In genomic region chr9:101371813-101372212, GRCh38 we compare ENCODE assay signal across 12 cellular contexts. TPM values are rescaled to one million over a fixed set of nuclear protein-coding genes. Genes with fewer than 3 reads are reported as not detected.
"Had no signal": no experiment of that assay in that cellular context is flagged by ENCODE, and none has a peak within 500 bp of the region (broad histone marks: within the 10 kb centered on the region; RNA-seq: fewer than 3 reads in every experiment).

No MANE protein-coding gene starts in this region.

- H3K4me2 ChIP-seq: KMS-11 had no signal

- H3K4me3 ChIP-seq: GM23248 had no signal

- DNase-seq: GM23248, GOT3, H9, HCEC 1CT, HFFc6, IMR-90, Karpas-422, KBM-7 had no signal

- H3K27ac ChIP-seq: GM23248, HL-60, KMS-11 had no signal

- H3K9ac ChIP-seq: GM23248, KMS-11 had no signal

- H2AFZ ChIP-seq: GM23248 had no signal

RNA-seq across cellular contexts. Expression of gene BAAT, which starts 13.0 kb away (rescaled TPM):
- total RNA-seq: GM23248, H4, HT1080, IMR-90 had no signal
- polyA plus RNA-seq: IMR-90 had no signal
